In genomic region chr7:150502519-150502918, GRCh38 we compare ENCODE assay signal across 21 cellular contexts. TPM values are rescaled to one million over a fixed set of nuclear protein-coding genes. Genes with fewer than 3 reads are reported as not detected.
A peak's percentile ranks its signal among the peaks of the same experiment; 100 is the strongest.
DNase-seq lines count a peak whose midpoint lies in the region; ATAC-seq lines count a peak whose summit lies in the region.
"Had no signal": no experiment of that assay in that cellular context is flagged by ENCODE, and none has a peak within 500 bp of the region (broad histone marks: within the 10 kb centered on the region; RNA-seq: fewer than 3 reads in every experiment).

No MANE protein-coding gene starts in this region.

- intact Hi-C loops in activated CD4-positive, alpha-beta T cell treated with anti-CD3 and anti-CD28 coated beads, Interleukin-2, amount 10 ng/mL, durations not matched to agents 24 days and 14 days (cut with micrococcal nuclease): loop anchor here (1.0 kb wide), 1 partner anchor 21 kb away; no protein-coding TSS in a partner anchor

- no peaks in the 10 kb centered on the region for H3K27me3 Mint-ChIP-seq in activated CD4-positive, alpha-beta T cell treated with anti-CD3 and anti-CD28 coated beads, Interleukin-2, amount 10 ng/mL, durations not matched to agents 24 days and 14 days
- no peaks in the 10 kb centered on the region for H3K27me3 Mint-ChIP-seq in T-helper 1 cell treated with Interleukin-12 subunit alpha and Interleukin-12 subunit beta and Interleukin-4 antibody, amounts not matched to agents 30 μg/mL and 1 μg/mL, for 36 hours (ENCODE audit: low read depth)
- no peaks in the 10 kb centered on the region for H3K27me3 Mint-ChIP-seq in central memory CD8-positive, alpha-beta T cell
- no peaks in the 10 kb centered on the region for H3K27me3 Mint-ChIP-seq in stimulated activated naive CD8-positive, alpha-beta T cell treated with anti-CD3 and anti-CD28 coated beads, Interleukin-15, Interleukin-2, amounts not matched to agents 100 ng/mL and 50 ng/mL, for 24 hours

- peaks cover 41% of the 10 kb centered on the region for H3K36me3 Mint-ChIP-seq in activated CD4-positive, alpha-beta T cell treated with anti-CD3 and anti-CD28 coated beads, Interleukin-2, amount 10 ng/mL, durations not matched to agents 24 days and 14 days (ENCODE audit: low read depth)
- peaks cover 51% of the 10 kb centered on the region for H3K36me3 Mint-ChIP-seq in T-helper 1 cell treated with Interleukin-12 subunit alpha and Interleukin-12 subunit beta and Interleukin-4 antibody, amounts not matched to agents 30 μg/mL and 1 μg/mL, for 36 hours (ENCODE audit: low read depth)
- peaks cover 4% of the 10 kb centered on the region for H3K36me3 Mint-ChIP-seq in central memory CD8-positive, alpha-beta T cell (ENCODE audit: insufficient read depth)
- H3K36me3 Mint-ChIP-seq in stimulated activated naive CD8-positive, alpha-beta T cell treated with anti-CD3 and anti-CD28 coated beads, Interleukin-15, Interleukin-2, amounts not matched to agents 100 ng/mL and 50 ng/mL, for 24 hours (ENCODE audit: low read depth): no peaks in the 10 kb centered on the region

- H3K4me1 Mint-ChIP-seq in activated CD4-positive, alpha-beta T cell treated with anti-CD3 and anti-CD28 coated beads, Interleukin-2, amount 10 ng/mL, durations not matched to agents 24 days and 14 days: peaks cover 66% of the 10 kb centered on the region
- peaks cover 67% of the 10 kb centered on the region for H3K4me1 Mint-ChIP-seq in T-helper 1 cell treated with Interleukin-12 subunit alpha and Interleukin-12 subunit beta and Interleukin-4 antibody, amounts not matched to agents 30 μg/mL and 1 μg/mL, for 36 hours (ENCODE audit: low read depth)
- H3K4me1 Mint-ChIP-seq in central memory CD8-positive, alpha-beta T cell: peaks cover 62% of the 10 kb centered on the region
- H3K4me1 Mint-ChIP-seq in stimulated activated naive CD8-positive, alpha-beta T cell treated with anti-CD3 and anti-CD28 coated beads, Interleukin-15, Interleukin-2, amounts not matched to agents 100 ng/mL and 50 ng/mL, for 24 hours (ENCODE audit: low read depth): peaks cover 71% of the 10 kb centered on the region

- H3K4me3 Mint-ChIP-seq in activated CD4-positive, alpha-beta T cell treated with anti-CD3 and anti-CD28 coated beads, Interleukin-2, amount 10 ng/mL, durations not matched to agents 24 days and 14 days: peak overlapping the region; percentile 58
- peak overlapping the region; percentile 52 for H3K4me3 Mint-ChIP-seq in T-helper 1 cell treated with Interleukin-12 subunit alpha and Interleukin-12 subunit beta and Interleukin-4 antibody, amounts not matched to agents 30 μg/mL and 1 μg/mL, for 36 hours
- peak overlapping the region; percentile 61 for H3K4me3 Mint-ChIP-seq in central memory CD8-positive, alpha-beta T cell
- peak overlapping the region; percentile 6 for H3K4me3 Mint-ChIP-seq in stimulated activated naive CD8-positive, alpha-beta T cell treated with anti-CD3 and anti-CD28 coated beads, Interleukin-15, Interleukin-2, amounts not matched to agents 100 ng/mL and 50 ng/mL, for 24 hours

- DNase-seq in activated CD4-positive, alpha-beta T cell treated with anti-CD3 and anti-CD28 coated beads, Interleukin-2, amount 10 ng/mL, durations not matched to agents 24 days and 14 days: peak; percentile 85
- DNase-seq in activated CD4-positive, alpha-beta T cell treated with anti-CD3 and anti-CD28 coated beads for 48 hours: no peak
- peak in 1 of 2 donors; percentile 35 for DNase-seq in central memory CD8-positive, alpha-beta T cell (ENCODE audit: low spot score in 2 of 2)
- no peak for DNase-seq in HPDE6-E6E7 (ENCODE audit: extremely low spot score)
- DNase-seq in NCI-H2171 treated with DMSO at 0.1 percent for 48 hours (lab: John Stamatoyannopoulos, UW): no peak
- DNase-seq: C1 segment of cervical spinal cord; DMS79 treated with DMSO at 0.1 percent for 48 hours; heart right ventricle; MG63; NCI-H146; NCI-H226; NK-92 treated with Interleukin-12 subunit alpha and Interleukin-12 subunit beta, amount 100 ng/mL, for 24 hours; RPMI8226; stimulated activated CD4-positive, alpha-beta T cell treated with anti-CD3 and anti-CD28 coated beads, Interleukin-4, amount 100 ng/mL, for 1 hour; testis had no signal

- peak; percentile 93 for ATAC-seq in central memory CD8-positive, alpha-beta T cell (replicated peaks; ENCODE audit: extremely low read depth, poor library complexity, severe bottlenecking)
- ATAC-seq in GM21381 (IDR thresholded peaks at IDR 0.05; ENCODE audit: unreplicated experiment): no peak
- ATAC-seq: heart right ventricle had no signal

- peak overlapping the region; percentile 93 for H3K27ac Mint-ChIP-seq in activated CD4-positive, alpha-beta T cell treated with anti-CD3 and anti-CD28 coated beads, Interleukin-2, amount 10 ng/mL, durations not matched to agents 24 days and 14 days
- H3K27ac Mint-ChIP-seq in T-helper 1 cell treated with Interleukin-12 subunit alpha and Interleukin-12 subunit beta and Interleukin-4 antibody, amounts not matched to agents 30 μg/mL and 1 μg/mL, for 36 hours: peak overlapping the region; percentile 93
- peak overlapping the region; percentile 85 for H3K27ac Mint-ChIP-seq in central memory CD8-positive, alpha-beta T cell (ENCODE audit: low read depth)
- peak overlapping the region; percentile 80 for H3K27ac Mint-ChIP-seq in stimulated activated naive CD8-positive, alpha-beta T cell treated with anti-CD3 and anti-CD28 coated beads, Interleukin-15, Interleukin-2, amounts not matched to agents 100 ng/mL and 50 ng/mL, for 24 hours

- peaks cover 25% of the 10 kb centered on the region for H3K9me3 Mint-ChIP-seq in activated CD4-positive, alpha-beta T cell treated with anti-CD3 and anti-CD28 coated beads, Interleukin-2, amount 10 ng/mL, durations not matched to agents 24 days and 14 days
- peaks cover 45% of the 10 kb centered on the region for H3K9me3 Mint-ChIP-seq in T-helper 1 cell treated with Interleukin-12 subunit alpha and Interleukin-12 subunit beta and Interleukin-4 antibody, amounts not matched to agents 30 μg/mL and 1 μg/mL, for 36 hours
- peaks cover 19% of the 10 kb centered on the region for H3K9me3 Mint-ChIP-seq in central memory CD8-positive, alpha-beta T cell
- H3K9me3 Mint-ChIP-seq in stimulated activated naive CD8-positive, alpha-beta T cell treated with anti-CD3 and anti-CD28 coated beads, Interleukin-15, Interleukin-2, amounts not matched to agents 100 ng/mL and 50 ng/mL, for 24 hours: peaks cover 9% of the 10 kb centered on the region

RNA-seq across cellular contexts. Expression of gene GIMAP7, which starts 12.2 kb away (rescaled TPM):
- 40.5 and 45.0 TPM in 2 replicates for total RNA-seq in activated CD4-positive, alpha-beta T cell treated with anti-CD3 and anti-CD28 coated beads, Interleukin-2, amount 10 ng/mL, durations not matched to agents 24 days and 14 days
- total RNA-seq: A172, cardiac muscle cell, myocyte had no signal

RNA-seq across cellular contexts. Expression of gene GIMAP8, which starts 52.1 kb away (rescaled TPM):
- 7.9 and 8.5 TPM in 2 replicates for total RNA-seq in activated CD4-positive, alpha-beta T cell treated with anti-CD3 and anti-CD28 coated beads, Interleukin-2, amount 10 ng/mL, durations not matched to agents 24 days and 14 days
- total RNA-seq: A172, myocyte had no signal

Comparison
In these comparisons a context has a peak if more than half of its experiments do, and no peak if none do; other contexts are left out.
1. H3K4me3 Mint-ChIP-seq: peak in every context shown above with its lines; median percentile 61 in central memory CD8-positive, alpha-beta T cell; 58 in activated CD4-positive, alpha-beta T cell treated with anti-CD3 and anti-CD28 coated beads, Interleukin-2, amount 10 ng/mL, durations not matched to agents 24 days and 14 days; 52 in T-helper 1 cell treated with Interleukin-12 subunit alpha and Interleukin-12 subunit beta and Interleukin-4 antibody, amounts not matched to agents 30 μg/mL and 1 μg/mL, for 36 hours; 6 in stimulated activated naive CD8-positive, alpha-beta T cell treated with anti-CD3 and anti-CD28 coated beads, Interleukin-15, Interleukin-2, amounts not matched to agents 100 ng/mL and 50 ng/mL, for 24 hours.